ENCODE assay signal across 27 cellular contexts in the genomic region with DNA sequence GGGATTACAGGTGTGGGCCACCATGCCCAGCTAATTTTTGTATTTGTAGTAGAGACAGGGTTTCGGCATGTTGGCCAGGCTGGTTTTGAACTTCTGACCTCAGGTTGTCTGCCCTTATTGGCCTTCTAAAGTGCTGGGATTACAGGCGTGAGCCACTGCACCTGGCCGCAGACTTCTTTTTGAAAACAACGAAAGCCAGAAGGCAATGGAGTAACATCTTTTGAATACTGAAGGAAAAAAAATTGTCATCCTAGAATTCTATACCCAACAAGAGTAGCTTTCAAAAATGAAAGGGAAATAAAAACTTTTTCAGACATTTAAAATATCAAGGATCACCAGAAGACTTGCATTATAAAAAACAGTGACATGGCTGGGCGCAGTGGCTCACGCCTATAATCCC.
"Had no signal": no experiment of that assay in that cellular context is flagged by ENCODE, and none has a peak within 500 bp of the region (broad histone marks: within the 10 kb centered on the region; RNA-seq: fewer than 3 reads in every experiment).

No MANE protein-coding gene starts in this region.

- H3K4me1 Mint-ChIP-seq: naive B cell had no signal

- H3K27me3 ChIP-seq: esophagus squamous epithelium, gastrocnemius medialis, heart right ventricle, left lung had no signal

- H3K9me3 ChIP-seq: esophagus squamous epithelium, gastrocnemius medialis, lower lobe of right lung had no signal

- H3K27ac ChIP-seq: epithelial cell of prostate, esophagus squamous epithelium, left lung, lower lobe of right lung had no signal

- FAIRE-seq: endometrium, islet of Langerhans, keratinocyte had no signal

- DNase-seq: cortex of kidney; effector CD8-positive, alpha-beta T cell; effector memory CD8-positive, alpha-beta T cell; endodermal cell; erythroblast; esophagus squamous epithelium; foreskin fibroblast; foreskin melanocyte; gastrocnemius medialis; glutamatergic neuron; head of caudate nucleus; heart right ventricle; hippocampal formation; left cardiac atrium; left lung; left ventricle myocardium superior; lower lobe of right lung; mesenchymal stem cell; mucosa of descending colon; naive B cell had no signal

- ATAC-seq: effector memory CD8-positive, alpha-beta T cell; esophagus mucosa; gastrocnemius medialis; heart right ventricle; left cardiac atrium; left lung; left ventricle myocardium superior; lower lobe of right lung; mucosa of descending colon had no signal

- H3K4me3 Mint-ChIP-seq: dendritic cell treated with granulocyte-macrophage colony-stimulating factor and Interleukin-4, amounts not matched to agents 40 ng/mL and 50 ng/mL, for 4 days; effector memory CD8-positive, alpha-beta T cell; endodermal cell; mesothelial cell of epicardium; naive B cell had no signal

- H3K27ac Mint-ChIP-seq: dendritic cell treated with granulocyte-macrophage colony-stimulating factor and Interleukin-4, amounts not matched to agents 40 ng/mL and 50 ng/mL, for 4 days; endodermal cell; mesothelial cell of epicardium had no signal

- H3K36me3 ChIP-seq: esophagus squamous epithelium, gastrocnemius medialis, heart right ventricle, left lung, lower lobe of right lung had no signal

- H3K4me3 ChIP-seq: esophagus squamous epithelium, gastrocnemius medialis, heart right ventricle, left lung, lower lobe of right lung, mucosa of descending colon had no signal

- H3K9me3 Mint-ChIP-seq: dendritic cell treated with granulocyte-macrophage colony-stimulating factor and Interleukin-4, amounts not matched to agents 40 ng/mL and 50 ng/mL, for 4 days had no signal

- H3K27me3 Mint-ChIP-seq: effector memory CD8-positive, alpha-beta T cell had no signal
